In the genomic region with DNA sequence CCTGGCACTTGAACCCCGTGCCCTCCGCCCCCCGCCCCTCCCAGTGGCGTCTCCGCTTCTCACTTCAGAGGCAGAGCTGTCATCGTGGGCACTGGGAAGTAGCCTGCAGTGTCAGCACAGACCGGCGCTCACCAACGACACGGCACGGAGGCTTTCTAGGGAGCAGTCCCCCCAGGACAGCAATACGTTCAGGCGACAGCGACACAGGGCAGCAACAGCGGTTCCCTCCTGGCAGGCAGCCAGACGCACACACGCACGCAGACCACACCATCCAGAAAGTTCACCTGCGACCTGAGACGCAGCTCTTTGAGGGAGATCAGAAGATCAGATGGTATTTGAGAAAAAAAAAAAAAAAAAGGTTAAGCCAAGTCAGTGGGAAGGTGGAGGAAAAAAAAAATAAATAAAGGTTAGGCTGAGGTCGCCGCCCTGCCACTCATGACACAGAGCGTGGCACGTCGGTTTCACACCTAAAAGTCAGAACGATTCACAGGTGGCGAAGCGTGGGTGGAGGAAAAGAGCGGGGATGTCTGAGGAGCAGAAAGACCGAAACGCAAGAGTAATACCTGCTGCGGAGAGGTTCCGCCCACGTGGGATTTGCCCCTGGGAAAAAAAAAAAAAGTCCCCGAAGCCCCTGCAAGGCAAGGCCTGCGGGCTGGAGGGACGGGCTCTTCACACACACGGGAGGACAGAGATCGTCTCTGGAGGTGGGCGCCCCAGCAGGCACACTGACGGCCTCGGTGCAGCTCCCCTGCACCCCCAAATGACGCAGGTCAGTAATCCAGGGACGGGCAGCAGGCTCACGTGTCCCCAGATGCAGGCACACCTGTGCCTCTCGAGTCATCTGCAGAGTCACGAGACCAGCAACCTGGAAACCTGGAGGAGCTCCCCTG, we compare ENCODE assay signal across 10 cellular contexts.
DNase-seq lines count a peak whose midpoint lies in the region; ATAC-seq, FAIRE-seq and TF ChIP-seq lines count a peak whose summit lies in the region.
"Had no signal": no experiment of that assay in that cellular context is flagged by ENCODE, and none has a peak within 500 bp of the region (broad histone marks: within the 10 kb centered on the region; RNA-seq: fewer than 3 reads in every experiment).

No MANE protein-coding gene starts in this region.

- CTCF ChIA-PET in HepG2 (lab: Yijun Ruan, JAX; ENCODE audit: low intra/inter-chr PET ratio, low total read pairs) (no interaction called here), MCF 10A (lab: Yijun Ruan, JAX) (interaction anchor here (0.6 to 1.1 kb wide), 2 partner anchors 28 to 40 kb away, joined by 3 read pairs; no protein-coding TSS in a partner anchor)

- no peak for DNase-seq in HepG2 (ENCODE audit: low spot score)
- DNase-seq in right lobe of liver, result no peak
- DNase-seq in activated naive CD4-positive, alpha-beta T cell treated with Interleukin-2 at 50 U/mL for 16 hours, result peak; percentile 93
- peak; percentile 47 to 72 (median 54) for DNase-seq in stimulated activated CD4-positive, alpha-beta T cell treated with anti-CD3 and anti-CD28 coated beads, TNF-alpha, amount 100 ng/mL, for 1 hour (ENCODE audit: low read depth in 3 of 3, low spot score in 1 of 3)
- no peak for DNase-seq in MCF 10A (ENCODE audit: unreplicated experiment)
- DNase-seq in D721Med (ENCODE audit: insufficient read length, low spot score), result no peak
- no peak for DNase-seq in CD14-positive monocyte (ENCODE audit: low spot score)

- H3K4me3 ChIP-seq in HepG2 (replicated peaks in 1 of 3; ENCODE audit: insufficient read depth in 1 of 3, low read depth in 2 of 3, low read length in 3 of 3), result no peak overlapping the region
- H3K4me3 ChIP-seq in right lobe of liver, result no peak overlapping the region
- peak overlapping the region; percentile 72 for H3K4me3 ChIP-seq in OCI-LY3 (ENCODE audit: low read length)
- H3K4me3 ChIP-seq: BLaER1 treated with 17β-estradiol and CSF1 and Interleukin-3, amounts not matched to agents 10 nM and 100 nM had no signal

- BruUV-seq in HepG2 (replicated peaks; lab: Mats Ljungman, UMichigan) (no TSS peak), MCF 10A (replicated peaks; lab: Mats Ljungman, UMichigan) (no TSS peak)

- peaks cover 10% of the 10 kb centered on the region; the same call in 1 of the 2 replicates for H3K4me1 ChIP-seq in HepG2 (ENCODE audit: insufficient read depth, low read length)
- peaks cover 0 to 7% (median 5%) of the 10 kb centered on the region in 4 donors for H3K4me1 ChIP-seq in right lobe of liver
- peaks cover 47% of the 10 kb centered on the region for H3K4me1 ChIP-seq in OCI-LY3 (ENCODE audit: low read length)

- H3K27ac ChIP-seq in HepG2 (ENCODE audit: extremely low read length, insufficient read depth, low read length), result no peak overlapping the region
- H3K27ac ChIP-seq in right lobe of liver, result no peak overlapping the region
- peak overlapping the region; percentile 75 for H3K27ac ChIP-seq in OCI-LY3 (ENCODE audit: low read length)
- H3K27ac ChIP-seq: BLaER1 treated with 17β-estradiol and CSF1 and Interleukin-3, amounts not matched to agents 10 nM and 100 nM; VCaP had no signal

- H3K9me3 Mint-ChIP-seq in MCF 10A (ENCODE audit: unreplicated experiment) (no peaks in the 10 kb centered on the region), CD14-positive monocyte (peaks cover 0 to 3% (median 0%) of the 10 kb centered on the region in 7 donors)

- H3K4me1 Mint-ChIP-seq in MCF 10A (ENCODE audit: insufficient read depth, unreplicated experiment) (peaks cover 2% of the 10 kb centered on the region), CD14-positive monocyte (peaks cover 10% of the 10 kb centered on the region)

- no peaks in the 10 kb centered on the region; a peak in 1 of 5 replicates for H3K27me3 ChIP-seq in HepG2 (ENCODE audit: control insufficient read depth in 1 of 2, insufficient read depth in 2 of 2, low read length in 2 of 2)
- no peaks in the 10 kb centered on the region for H3K27me3 ChIP-seq in right lobe of liver
- peaks cover 7% of the 10 kb centered on the region for H3K27me3 ChIP-seq in OCI-LY3 (ENCODE audit: low read depth, low read length)
- H3K27me3 ChIP-seq: BLaER1 treated with 17β-estradiol and CSF1 and Interleukin-3, amounts not matched to agents 10 nM and 100 nM had no signal

- TF ChIP-seq POLR2A in HepG2 (IDR thresholded peaks at IDR 0.05; ENCODE audit: insufficient read depth in 1 of 2, low read depth in 2 of 2, low read length in 2 of 2), result no peak
- no peak for TF ChIP-seq POLR2A in right lobe of liver (IDR thresholded peaks at IDR 0.05)

- no peak for TF ChIP-seq CTCF in HepG2 (CRISPR knock-in tag; IDR thresholded peaks at IDR 0.05)
- TF ChIP-seq CTCF in right lobe of liver (IDR thresholded peaks at IDR 0.05), result no peak
- TF ChIP-seq CTCF in OCI-LY3 (IDR thresholded peaks at IDR 0.05; ENCODE audit: low read depth, low read length), result no peak
- TF ChIP-seq CTCF in MCF 10A (IDR thresholded peaks at IDR 0.05; ENCODE audit: unreplicated experiment), result no peak
- TF ChIP-seq CTCF in D721Med (IDR thresholded peaks at IDR 0.05; ENCODE audit: insufficient read depth, missing control alignments), result no peak
- TF ChIP-seq CTCF in CD14-positive monocyte (IDR thresholded peaks at IDR 0.05), result no peak

- H4K20me1 ChIP-seq in HepG2 (ENCODE audit: insufficient read depth, low read length) (no peaks in the 10 kb centered on the region), OCI-LY3 (ENCODE audit: insufficient read depth, low read length) (no peaks in the 10 kb centered on the region)

- H3K27me3 Mint-ChIP-seq in MCF 10A (ENCODE audit: insufficient read depth, unreplicated experiment) (peaks cover 11% of the 10 kb centered on the region), CD14-positive monocyte (ENCODE audit: low read depth in 3 of 3) (peaks cover 0 to 2% (median 1%) of the 10 kb centered on the region in 3 donors)

- H3K9ac ChIP-seq in HepG2 (ENCODE audit: insufficient read depth, low read depth, low read length), result no peak overlapping the region
- peak overlapping the region; percentile 53 for H3K9ac ChIP-seq in OCI-LY3 (ENCODE audit: low read length)
- H3K9ac ChIP-seq: BLaER1 treated with 17β-estradiol and CSF1 and Interleukin-3, amounts not matched to agents 10 nM and 100 nM had no signal

- no peak for TF ChIP-seq EP300 in HepG2 (IDR thresholded peaks at IDR 0.05; ENCODE audit: low read depth in 2 of 2, low read length in 2 of 2)
- TF ChIP-seq EP300 in HepG2 (CRISPR knock-in tag; IDR thresholded peaks at IDR 0.05; ENCODE audit: borderline replicate concordance), result no peak

- in situ Hi-C loops in HepG2 (cut with HindIII; ENCODE audit: extremely low pct_ligation_motif_present, low pct_unique_long_range_greater_than_20kb), result no loop called here

- H3K36me3 ChIP-seq in HepG2 (replicated peaks in 1 of 2; ENCODE audit: control insufficient read depth in 1 of 2, insufficient read depth in 2 of 2, low read length in 2 of 2) (no peaks in the 10 kb centered on the region), right lobe of liver (no peaks in the 10 kb centered on the region), OCI-LY3 (replicated peaks; ENCODE audit: low read depth, low read length) (peaks cover 4% of the 10 kb centered on the region)

- FAIRE-seq in HepG2 (lab: Jason Lieb, UNC), result no peak
- FAIRE-seq in D721Med (lab: Jason Lieb, UNC), result no peak

- no peak overlapping the region for H3K27ac Mint-ChIP-seq in MCF 10A (ENCODE audit: low read depth, unreplicated experiment)
- no peak overlapping the region for H3K27ac Mint-ChIP-seq in CD14-positive monocyte

- WGBS in HepG2 (ENCODE audit: low lambda C conversion rate), result 78% methylated on average over 41 of the region's 47 CpGs
- WGBS in right lobe of liver (ENCODE audit: insufficient coverage, low coverage, low lambda C conversion rate, missing lambda C conversion rate), result 64% methylated on average over 34 of the region's 47 CpGs

- H3K9me3 ChIP-seq in HepG2 (ENCODE audit: low read length) (no peaks in the 10 kb centered on the region), right lobe of liver (no peaks in the 10 kb centered on the region), OCI-LY3 (ENCODE audit: insufficient read depth, low read length) (no peaks in the 10 kb centered on the region)

- no peaks in the 10 kb centered on the region for H3K79me2 ChIP-seq in HepG2 (ENCODE audit: insufficient read depth, low read length)
- H3K79me2 ChIP-seq in OCI-LY3 (ENCODE audit: low read length), result no peaks in the 10 kb centered on the region

- H2AFZ ChIP-seq in HepG2 (ENCODE audit: low read length) (no peak overlapping the region), OCI-LY3 (ENCODE audit: low read depth, low read length) (no peak overlapping the region; the same call in 1 of the 2 replicates)

- POLR2A ChIA-PET in HepG2 (lab: Yijun Ruan, JAX), result interaction anchor here (0.8 to 1.9 kb wide), 2 partner anchors 29 to 131 kb away, joined by 3 read pairs; no protein-coding TSS in a partner anchor
- POLR2A ChIA-PET in MCF 10A (lab: Yijun Ruan, JAX), result no interaction called here

- no peak for ATAC-seq in HepG2
- no peak for ATAC-seq in right lobe of liver

- H3K4me2 ChIP-seq in HepG2 (ENCODE audit: low read depth, low read length) (no peak overlapping the region), OCI-LY3 (ENCODE audit: low read length) (peak overlapping the region; percentile 89)

- intact Hi-C loops in HepG2 (cut with micrococcal nuclease; ENCODE audit: unreplicated experiment) (no loop called here), right lobe of liver (cut with DNase I) (no loop called here), MCF 10A (cut with micrococcal nuclease) (no loop called here), CD14-positive monocyte (cut with micrococcal nuclease) (no loop called here)

- TF ChIP-seq RAD21 in HepG2 (CRISPR knock-in tag; IDR thresholded peaks at IDR 0.05), result no peak

- H3K4me3 Mint-ChIP-seq in MCF 10A (ENCODE audit: unreplicated experiment), result no peak overlapping the region
- H3K4me3 Mint-ChIP-seq in CD14-positive monocyte, result no peak overlapping the region

- H3K36me3 Mint-ChIP-seq in MCF 10A (ENCODE audit: insufficient read depth, unreplicated experiment), result no peaks in the 10 kb centered on the region
- peaks cover 0 to 2% of the 10 kb centered on the region in 2 donors for H3K36me3 Mint-ChIP-seq in CD14-positive monocyte

TF ChIP-seq in HepG2, 621 proteins besides CTCF, POLR2A, EP300 and RAD21:
- no peak for TF ChIP-seq EHMT2 (IDR thresholded peaks at IDR 0.05; ENCODE audit: borderline replicate concordance, low read depth, low read length)
- peak; percentile 10; the same call in 1 of the 2 replicates for TF ChIP-seq LCORL (IDR thresholded peaks at IDR 0.05)
- TF ChIP-seq LCORL (CRISPR knock-in tag; IDR thresholded peaks at IDR 0.05), result no peak
- no peak for TF ChIP-seq ZNF784 (CRISPR knock-in tag; IDR thresholded peaks at IDR 0.05; ENCODE audit: borderline replicate concordance)
- no peak for TF ChIP-seq MATR3 (CRISPR knock-in tag; IDR thresholded peaks at IDR 0.05)

Comparison
In these comparisons a context has a peak if more than half of its experiments do, and no peak if none do; other contexts are left out.
1. DNase-seq: peak in activated naive CD4-positive, alpha-beta T cell treated with Interleukin-2 at 50 U/mL for 16 hours (single experiment) and stimulated activated CD4-positive, alpha-beta T cell treated with anti-CD3 and anti-CD28 coated beads, TNF-alpha, amount 100 ng/mL, for 1 hour (3 of 3); none in HepG2 (single experiment), right lobe of liver (0 of 3), MCF 10A (single experiment), D721Med (single experiment) and CD14-positive monocyte (single experiment).